ENCODE assay signal across 10 cellular contexts in the genomic region with DNA sequence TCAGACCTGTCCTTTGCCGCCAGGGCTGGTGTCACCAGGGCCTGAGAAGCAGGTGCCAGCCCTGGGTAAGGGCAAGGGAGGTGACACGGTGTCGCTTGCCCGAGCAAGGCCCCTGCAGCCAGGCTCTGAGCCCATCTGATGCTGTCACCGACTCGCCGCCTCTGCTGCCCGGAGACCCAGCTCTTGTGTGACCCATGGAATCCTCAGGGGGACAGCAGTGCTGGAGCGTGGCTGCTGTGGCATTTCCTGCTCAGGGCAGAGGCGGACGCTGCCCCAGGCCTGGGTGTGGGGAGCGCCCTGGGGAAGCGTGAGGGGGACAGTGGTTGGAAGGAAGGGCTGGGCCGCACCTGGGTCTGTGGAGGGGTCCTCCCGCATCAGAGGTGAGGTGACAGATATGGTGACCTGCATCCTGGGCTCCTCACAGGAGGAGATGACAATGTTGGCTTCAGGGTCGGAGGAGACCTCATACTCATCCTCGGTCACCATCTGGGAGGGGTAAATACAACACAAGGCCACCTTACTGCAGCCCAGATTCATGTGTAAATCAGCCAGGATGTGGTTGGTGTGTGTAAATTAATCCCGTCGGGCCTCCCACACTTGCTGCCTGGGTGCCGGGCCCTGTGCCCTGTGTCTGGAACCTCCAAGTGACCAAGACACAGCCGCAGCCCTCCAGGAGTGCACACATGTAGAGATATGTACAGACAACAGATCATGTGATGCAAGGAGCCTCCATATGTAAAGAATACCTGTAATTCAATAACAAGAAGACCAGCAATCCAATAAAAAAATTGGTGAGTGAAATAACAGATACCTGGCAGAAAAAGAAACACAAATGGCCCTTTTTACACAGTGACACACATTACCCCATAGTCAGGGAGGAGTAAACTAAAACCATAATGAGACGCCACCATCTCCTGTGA. TPM values are rescaled to one million over a fixed set of nuclear protein-coding genes. Genes with fewer than 3 reads are reported as not detected.
DNase-seq lines count a peak whose midpoint lies in the region; ATAC-seq and TF ChIP-seq lines count a peak whose summit lies in the region.
"Had no signal": no experiment of that assay in that cellular context is flagged by ENCODE, and none has a peak within 500 bp of the region (broad histone marks: within the 10 kb centered on the region; RNA-seq: fewer than 3 reads in every experiment).

No MANE protein-coding gene starts in this region.

- intact Hi-C loops in CD4-positive, alpha-beta memory T cell (cut with micrococcal nuclease) = loop anchor here (2.0 kb wide), 1 partner anchor 51 kb away; a partner anchor contains a TSS
- intact Hi-C loops in activated B cell treated with CpG ODN at 0.5 μM for 24 hours (cut with micrococcal nuclease) = loop anchor here (5.0 kb wide), 3 partner anchors 91 to 174 kb away; a partner anchor contains a TSS
- intact Hi-C loops in lower lobe of right lung (cut with DNase I) = no loop called here
- intact Hi-C loops in uterus (cut with DNase I; ENCODE audit: low total_unique reads) = no loop called here

- POLR2A ChIA-PET in CD4-positive, alpha-beta memory T cell (lab: Charles Lee; ENCODE audit: partially characterized antibody) = interaction anchor here (0.5 to 3.4 kb wide), 3 partner anchors 16 to 174 kb away, joined by 3 to 46 read pairs (median 30); a partner anchor contains a TSS
- POLR2A ChIA-PET in activated B cell treated with CpG ODN at 0.5 μM for 24 hours (lab: Charles Lee) = interaction anchor here (0.5 to 3.8 kb wide), 2 partner anchors 52 to 183 kb away, joined by 4 to 84 read pairs; a partner anchor contains a TSS

- H3K9me3 Mint-ChIP-seq in CD4-positive, alpha-beta memory T cell = peaks cover 0 to 3% (median 0%) of the 10 kb centered on the region in 8 donors
- H3K9me3 Mint-ChIP-seq in activated B cell treated with CpG ODN at 0.5 μM for 24 hours = no peaks in the 10 kb centered on the region
- peaks cover 2% of the 10 kb centered on the region for H3K9me3 Mint-ChIP-seq in glutamatergic neuron (ENCODE audit: unreplicated experiment)

- H3K27me3 Mint-ChIP-seq in CD4-positive, alpha-beta memory T cell = no peaks in the 10 kb centered on the region
- H3K27me3 Mint-ChIP-seq in activated B cell treated with CpG ODN at 0.5 μM for 24 hours (no peaks in the 10 kb centered on the region), glutamatergic neuron (ENCODE audit: unreplicated experiment) (peaks cover 5% of the 10 kb centered on the region)

- peak in 1 of 5 donors; percentile 42 for DNase-seq in CD4-positive, alpha-beta memory T cell
- no peak for DNase-seq in activated B cell treated with CpG ODN at 0.5 μM for 24 hours
- DNase-seq in lower lobe of right lung = no peak
- no peak for DNase-seq in NCI-H2107 (lab: John Stamatoyannopoulos, UW)
- no peak for DNase-seq in uterus
- DNase-seq in glutamatergic neuron = no peak
- DNase-seq: activated CD4-positive, alpha-beta T cell treated with anti-CD3 and anti-CD28 coated beads, Interleukin-2, amount 50 U/mL, for 1 hour; gastrocnemius medialis; NCI-H2171 treated with DMSO at 0.1 percent for 48 hours had no signal

- TF ChIP-seq CTCF in activated B cell treated with CpG ODN at 0.5 μM for 24 hours (IDR thresholded peaks at IDR 0.05) (no peak), lower lobe of right lung (IDR thresholded peaks at IDR 0.05) (no peak), uterus (IDR thresholded peaks at IDR 0.05) (no peak), glutamatergic neuron (IDR thresholded peaks at IDR 0.05; ENCODE audit: partially characterized antibody, unreplicated experiment) (no peak)

- H3K27ac Mint-ChIP-seq in CD4-positive, alpha-beta memory T cell = peak overlapping the region; percentile 87 to 95 (median 89)
- H3K27ac Mint-ChIP-seq in activated B cell treated with CpG ODN at 0.5 μM for 24 hours (peak overlapping the region; percentile 72), glutamatergic neuron (ENCODE audit: unreplicated experiment) (no peak overlapping the region)

- H3K4me3 ChIP-seq in CD4-positive, alpha-beta memory T cell (ENCODE audit: low read length in 2 of 2) = no peak overlapping the region
- no peak overlapping the region for H3K4me3 ChIP-seq in lower lobe of right lung
- no peak overlapping the region for H3K4me3 ChIP-seq in uterus
- H3K4me3 ChIP-seq: gastrocnemius medialis had no signal

- H3K27ac ChIP-seq in CD4-positive, alpha-beta memory T cell (ENCODE audit: low read depth, low read length) = peak overlapping the region; percentile 57
- H3K27ac ChIP-seq in lower lobe of right lung (peak overlapping the region; percentile 79), uterus (no peak overlapping the region)

- CTCF ChIA-PET in CD4-positive, alpha-beta memory T cell (lab: Charles Lee; ENCODE audit: partially characterized antibody) = interaction anchor here (0.7 to 3.3 kb wide), 5 partner anchors 8 to 376 kb away, joined by 3 to 27 read pairs (median 4); a partner anchor contains a TSS
- CTCF ChIA-PET in activated B cell treated with CpG ODN at 0.5 μM for 24 hours (lab: Charles Lee) = interaction anchor here (0.6 kb wide), 1 partner anchor 392 kb away, joined by 3 read pairs; no protein-coding TSS in a partner anchor

- TF ChIP-seq POLR2A in uterus (IDR thresholded peaks at IDR 0.05) = no peak

- no peaks in the 10 kb centered on the region for H3K9me3 ChIP-seq in CD4-positive, alpha-beta memory T cell (ENCODE audit: control insufficient read depth in 1 of 2, low read length in 2 of 2)
- H3K9me3 ChIP-seq in lower lobe of right lung (no peaks in the 10 kb centered on the region), uterus (no peaks in the 10 kb centered on the region)
- H3K9me3 ChIP-seq: gastrocnemius medialis had no signal

- peaks cover 25 to 47% (median 38%) of the 10 kb centered on the region in 4 donors for H3K4me1 Mint-ChIP-seq in CD4-positive, alpha-beta memory T cell
- H3K4me1 Mint-ChIP-seq in activated B cell treated with CpG ODN at 0.5 μM for 24 hours (peaks cover 59% of the 10 kb centered on the region), glutamatergic neuron (ENCODE audit: low read depth, unreplicated experiment) (peaks cover 2% of the 10 kb centered on the region)

- H3K4me1 ChIP-seq in CD4-positive, alpha-beta memory T cell (ENCODE audit: insufficient read depth, low read length) = peaks cover 38% of the 10 kb centered on the region
- peaks cover 44% of the 10 kb centered on the region for H3K4me1 ChIP-seq in lower lobe of right lung
- H3K4me1 ChIP-seq in uterus = no peaks in the 10 kb centered on the region
- H3K4me1 ChIP-seq: gastrocnemius medialis had no signal

- no peaks in the 10 kb centered on the region for H3K36me3 Mint-ChIP-seq in CD4-positive, alpha-beta memory T cell
- H3K36me3 Mint-ChIP-seq in activated B cell treated with CpG ODN at 0.5 μM for 24 hours (ENCODE audit: low read depth) (peaks cover 1% of the 10 kb centered on the region), glutamatergic neuron (ENCODE audit: unreplicated experiment) (no peaks in the 10 kb centered on the region)

- H3K27me3 ChIP-seq in CD4-positive, alpha-beta memory T cell (ENCODE audit: insufficient read depth, low read length) = no peaks in the 10 kb centered on the region
- peaks cover 3% of the 10 kb centered on the region for H3K27me3 ChIP-seq in lower lobe of right lung (ENCODE audit: low read depth)
- H3K27me3 ChIP-seq in uterus = no peaks in the 10 kb centered on the region

- no peak for ATAC-seq in activated B cell treated with CpG ODN at 0.5 μM for 24 hours (ENCODE audit: low read depth)
- ATAC-seq in lower lobe of right lung = no peak
- ATAC-seq: gastrocnemius medialis had no signal

- peak overlapping the region in 7 of 8 donors; percentile 26 to 80 (median 50) for H3K4me3 Mint-ChIP-seq in CD4-positive, alpha-beta memory T cell
- H3K4me3 Mint-ChIP-seq in activated B cell treated with CpG ODN at 0.5 μM for 24 hours (peak overlapping the region; percentile 38), glutamatergic neuron (ENCODE audit: unreplicated experiment) (no peak overlapping the region)

- no peaks in the 10 kb centered on the region for H3K36me3 ChIP-seq in CD4-positive, alpha-beta memory T cell (ENCODE audit: insufficient read depth, low read length)
- H3K36me3 ChIP-seq in lower lobe of right lung = no peaks in the 10 kb centered on the region
- H3K36me3 ChIP-seq in uterus = no peaks in the 10 kb centered on the region
- H3K36me3 ChIP-seq: gastrocnemius medialis had no signal

RNA-seq across cellular contexts. Expression of a gene that starts 27.6 kb away (rescaled TPM):
- total RNA-seq in CD4-positive, alpha-beta memory T cell = 1 to 10 TPM; 7.2 to 9.6 TPM
- polyA plus RNA-seq in CD4-positive, alpha-beta memory T cell = 10 to 100 TPM; 19.4 to 27.7 TPM
- total RNA-seq in activated B cell treated with CpG ODN at 0.5 μM for 24 hours (4.0 and 4.8 TPM in 2 replicates), lower lobe of right lung (11.3 TPM), uterus (10 to 100 TPM in 1 of 4 donors, 1 to 10 TPM in 2, not detected in 1; 1.0 to 11.2 (median 1.5) TPM), glutamatergic neuron (ENCODE audit: unreplicated experiment) (not detected)
- total RNA-seq: LHCN-M2 had no signal

RNA-seq across cellular contexts. Expression of a gene that starts 41.7 kb away (rescaled TPM):
- not detected for total RNA-seq in CD4-positive, alpha-beta memory T cell
- polyA plus RNA-seq in CD4-positive, alpha-beta memory T cell = not detected
- not detected in 2 replicates for total RNA-seq in activated B cell treated with CpG ODN at 0.5 μM for 24 hours
- total RNA-seq in lower lobe of right lung = not detected
- 1 to 10 TPM in 1 of 4 donors, under 1 TPM in 1, not detected in 2; 0.14 to 4.3 TPM for total RNA-seq in uterus
- total RNA-seq in glutamatergic neuron (ENCODE audit: unreplicated experiment) = not detected
- total RNA-seq: gastrocnemius medialis, LHCN-M2 had no signal

RNA-seq across cellular contexts. Expression of a gene that starts 51.3 kb away (rescaled TPM):
- 10 to 100 TPM; 36.7 to 38.6 TPM for total RNA-seq in CD4-positive, alpha-beta memory T cell
- polyA plus RNA-seq in CD4-positive, alpha-beta memory T cell = 100 to 1,000 TPM; 102 to 107 TPM
- 81.2 and 90.0 TPM in 2 replicates for total RNA-seq in activated B cell treated with CpG ODN at 0.5 μM for 24 hours
- 59.4 TPM for total RNA-seq in lower lobe of right lung
- total RNA-seq in uterus = 100 to 1,000 TPM in 1 of 4 donors, 10 to 100 TPM in 3; 14.4 to 196 (median 40.0) TPM
- total RNA-seq in glutamatergic neuron (ENCODE audit: unreplicated experiment) = 33.0 TPM

RNA-seq across cellular contexts. Expression of a gene that starts 52.2 kb away (rescaled TPM):
- 10 to 100 TPM; 83.4 to 86.3 TPM for total RNA-seq in CD4-positive, alpha-beta memory T cell
- 10 to 100 TPM; 33.1 to 37.0 TPM for polyA plus RNA-seq in CD4-positive, alpha-beta memory T cell
- 42.6 and 51.2 TPM in 2 replicates for total RNA-seq in activated B cell treated with CpG ODN at 0.5 μM for 24 hours
- total RNA-seq in lower lobe of right lung = 18.2 TPM
- total RNA-seq in uterus = 10 to 100 TPM; 14.1 to 52.6 (median 27.4) TPM
- total RNA-seq in glutamatergic neuron (ENCODE audit: unreplicated experiment) = 23.3 TPM

RNA-seq across cellular contexts. Expression of a gene that starts 55.1 kb away (rescaled TPM):
- total RNA-seq in CD4-positive, alpha-beta memory T cell = 1 to 10 TPM; 1.2 to 3.1 TPM
- 1 to 10 TPM; 3.9 to 4.1 TPM for polyA plus RNA-seq in CD4-positive, alpha-beta memory T cell
- 0.31 and 0.34 TPM in 2 replicates for total RNA-seq in activated B cell treated with CpG ODN at 0.5 μM for 24 hours
- 0.41 TPM for total RNA-seq in lower lobe of right lung
- not detected for total RNA-seq in uterus
- total RNA-seq in glutamatergic neuron (ENCODE audit: unreplicated experiment) = 8.9 TPM
- total RNA-seq: gastrocnemius medialis, LHCN-M2 had no signal

Comparison
In these comparisons a context has a peak if more than half of its experiments do, and no peak if none do; other contexts are left out.
1. H3K27ac ChIP-seq: peak in CD4-positive, alpha-beta memory T cell (single experiment) and lower lobe of right lung (single experiment); none in uterus (0 of 2).
2. intact Hi-C loops: an anchor here in CD4-positive, alpha-beta memory T cell (2.0 kb wide) and activated B cell treated with CpG ODN at 0.5 μM for 24 hours (5.0 kb wide); none called in lower lobe of right lung and uterus.